8 cellular contexts compared by ENCODE assay signal in the genomic region with DNA sequence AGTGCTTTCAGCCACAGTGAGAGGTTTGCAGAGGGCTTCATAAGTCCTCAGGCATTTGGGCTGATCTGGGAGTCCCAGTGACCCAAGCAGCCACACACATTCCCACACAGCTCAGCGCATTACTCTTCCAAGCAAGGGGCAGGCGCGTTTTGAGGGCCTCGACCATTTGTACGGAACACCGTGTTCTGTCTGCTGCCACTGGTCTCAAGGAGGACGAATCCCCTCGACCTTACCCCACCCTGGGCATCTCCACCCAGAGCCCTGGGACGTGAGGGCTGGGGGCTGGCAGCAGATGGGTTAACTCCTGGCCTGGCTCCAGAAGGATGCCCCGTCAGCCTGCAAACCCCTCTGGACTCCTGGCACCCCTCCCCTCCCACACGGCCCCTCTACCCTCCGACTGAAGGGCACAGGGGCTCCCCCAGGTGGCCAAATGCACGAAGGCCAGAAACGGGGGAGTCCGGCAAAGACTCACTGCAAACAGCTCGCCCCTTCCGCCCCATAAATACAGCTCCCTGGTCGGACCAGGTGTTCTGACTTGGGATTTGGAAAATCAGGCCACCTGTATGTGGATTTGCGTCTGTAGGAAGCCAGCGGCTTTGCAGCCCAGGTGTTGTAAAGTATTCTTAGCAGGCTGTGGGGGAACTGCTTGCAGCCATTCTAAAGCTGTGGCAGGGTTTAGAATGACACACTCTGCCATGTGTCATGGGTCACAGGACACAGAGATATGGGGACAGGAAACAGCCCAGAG. TPM values are rescaled to one million over a fixed set of nuclear protein-coding genes. Genes with fewer than 3 reads are reported as not detected.
DNase-seq lines count a peak whose midpoint lies in the region; ATAC-seq and TF ChIP-seq lines count a peak whose summit lies in the region.

No MANE protein-coding gene starts in this region.

- peaks cover 35% of the 10 kb centered on the region for H3K4me1 Mint-ChIP-seq in neural progenitor cell

- H3K9me3 Mint-ChIP-seq in neural progenitor cell: no peaks in the 10 kb centered on the region

- H3K36me3 ChIP-seq in OCI-LY3 (replicated peaks; ENCODE audit: low read depth, low read length): no peaks in the 10 kb centered on the region
- H3K36me3 ChIP-seq in neural progenitor cell: no peaks in the 10 kb centered on the region
- H3K36me3 ChIP-seq in thoracic aorta: no peaks in the 10 kb centered on the region

- DNase-seq in AG04450 (ENCODE audit: low read depth, low spot score) (no peak), fibroblast of the aortic adventitia (ENCODE audit: low read depth) (peak; percentile 57), neural progenitor cell (ENCODE audit: low spot score) (peak; percentile 90), thoracic aorta (ENCODE audit: low spot score) (peak; percentile 33)
- DNase-seq in activated T-cell treated with anti-CD3 and anti-CD28 coated beads, Interleukin-2, amount 50 U/mL, for 48 hours: peak; percentile 84 to 85

- H3K4me1 ChIP-seq in OCI-LY3 (ENCODE audit: low read length) (peaks cover 58% of the 10 kb centered on the region), neural progenitor cell (peaks cover 42% of the 10 kb centered on the region), thoracic aorta (ENCODE audit: control insufficient read depth in 1 of 2, low read depth in 2 of 2) (peaks cover 11 to 34% of the 10 kb centered on the region in 2 donors)

- POLR2A ChIA-PET in AG04450 (lab: Yijun Ruan, JAX): interaction anchor here (1.1 to 4.6 kb wide), 3 partner anchors 8 to 63 kb away, joined by 6 to 51 read pairs (median 6); a partner anchor contains a TSS

- H3K4me2 ChIP-seq in OCI-LY3 (ENCODE audit: low read length): peak overlapping the region; percentile 96
- no peak overlapping the region for H3K4me2 ChIP-seq in neural progenitor cell

- H2AFZ ChIP-seq in OCI-LY3 (ENCODE audit: low read depth, low read length) (peak overlapping the region; percentile 97), neural progenitor cell (replicated peaks) (no peak overlapping the region)

- H3K9ac ChIP-seq in OCI-LY3 (ENCODE audit: low read length): peak overlapping the region; percentile 55
- H3K9ac ChIP-seq in neural progenitor cell: no peak overlapping the region

- no peaks in the 10 kb centered on the region for H3K36me3 Mint-ChIP-seq in neural progenitor cell

- no peak overlapping the region for H3K4me3 ChIP-seq in AG04450 (ENCODE audit: low read depth, low read length)
- H3K4me3 ChIP-seq in OCI-LY3 (ENCODE audit: low read length): peak overlapping the region; percentile 66
- H3K4me3 ChIP-seq in fibroblast of the aortic adventitia (ENCODE audit: low read depth, low read length): no peak overlapping the region
- no peak overlapping the region for H3K4me3 ChIP-seq in neural progenitor cell
- peak overlapping the region; percentile 7 for H3K4me3 ChIP-seq in thoracic aorta

- ATAC-seq in GM18498 (IDR thresholded peaks at IDR 0.05; ENCODE audit: unreplicated experiment) (peak; percentile 34), HG03432 (IDR thresholded peaks at IDR 0.05; ENCODE audit: unreplicated experiment) (peak; percentile 32), thoracic aorta (ENCODE audit: insufficient number of reproducible peaks, low FRiP score, low read depth) (peak; percentile 20)

- no peaks in the 10 kb centered on the region for H3K79me2 ChIP-seq in OCI-LY3 (ENCODE audit: low read length)
- H3K79me2 ChIP-seq in neural progenitor cell (ENCODE audit: low read depth): peaks cover 13% of the 10 kb centered on the region

- no peak overlapping the region for H3K4me3 Mint-ChIP-seq in neural progenitor cell

- H3K9me3 ChIP-seq in AG04450 (ENCODE audit: control insufficient read depth, insufficient read depth, low read length) (no peaks in the 10 kb centered on the region; the same call in 1 of the 2 replicates), OCI-LY3 (ENCODE audit: insufficient read depth, low read length) (no peaks in the 10 kb centered on the region), neural progenitor cell (ENCODE audit: low read depth) (no peaks in the 10 kb centered on the region), thoracic aorta (no peaks in the 10 kb centered on the region)

- H3F3A ChIP-seq in neural progenitor cell (ENCODE audit: low read depth): peaks cover 55% of the 10 kb centered on the region

- CTCF ChIA-PET in AG04450 (lab: Charles Lee): interaction anchor here (0.6 to 7.5 kb wide), 34 partner anchors 8 to 132 kb away, joined by 3 to 256 read pairs (median 4); a partner anchor contains a TSS

- peaks cover 2% of the 10 kb centered on the region for H3K27me3 Mint-ChIP-seq in neural progenitor cell (ENCODE audit: insufficient read depth, low read depth)

- no peak overlapping the region for H3K27ac ChIP-seq in AG04450 (ENCODE audit: low read depth, low read length)
- peak overlapping the region; percentile 65 for H3K27ac ChIP-seq in OCI-LY3 (ENCODE audit: low read length)
- no peak overlapping the region for H3K27ac ChIP-seq in neural progenitor cell
- peak overlapping the region; percentile 95 to 98 for H3K27ac ChIP-seq in thoracic aorta

- peak; percentile 88 for TF ChIP-seq CTCF in AG04450 (IDR thresholded peaks at IDR 0.05; ENCODE audit: low read depth, low read length)
- peak; percentile 75 for TF ChIP-seq CTCF in OCI-LY3 (IDR thresholded peaks at IDR 0.05; ENCODE audit: low read depth, low read length)
- peak; percentile 87 for TF ChIP-seq CTCF in fibroblast of the aortic adventitia (IDR thresholded peaks at IDR 0.05; ENCODE audit: insufficient read depth, low read length)
- peak; percentile 91 for TF ChIP-seq CTCF in neural progenitor cell (IDR thresholded peaks at IDR 0.05)
- peak; percentile 84 for TF ChIP-seq CTCF in thoracic aorta (IDR thresholded peaks at IDR 0.05)

- no peaks in the 10 kb centered on the region for H4K20me1 ChIP-seq in OCI-LY3 (ENCODE audit: insufficient read depth, low read length)
- no peaks in the 10 kb centered on the region for H4K20me1 ChIP-seq in neural progenitor cell (ENCODE audit: low read depth)

- peak overlapping the region; percentile 93 for H3K27ac Mint-ChIP-seq in neural progenitor cell

- no peaks in the 10 kb centered on the region for H3K27me3 ChIP-seq in AG04450 (ENCODE audit: control insufficient read depth, insufficient read depth, low read length)
- H3K27me3 ChIP-seq in OCI-LY3 (ENCODE audit: low read depth, low read length): no peaks in the 10 kb centered on the region
- no peaks in the 10 kb centered on the region for H3K27me3 ChIP-seq in neural progenitor cell
- no peaks in the 10 kb centered on the region for H3K27me3 ChIP-seq in thoracic aorta (replicated peaks; ENCODE audit: insufficient read depth)

RNA-seq across cellular contexts. Expression of a gene that starts 33.6 kb away (rescaled TPM):
- polyA plus RNA-seq in AG04450 (2011; rRNA removed): 505 and 681 TPM in 2 replicates
- polyA minus RNA-seq in AG04450 (2011; rRNA and poly(A)+ RNA removed): 227 and 297 TPM in 2 replicates
- total RNA-seq in fibroblast of the aortic adventitia (ENCODE audit: low replicate concordance) (893 and 2,614 TPM in 2 replicates), neural progenitor cell (ENCODE audit: low replicate concordance) (1,850 and 2,102 TPM in 2 replicates), thoracic aorta (1,000 to 10,000 TPM in 1 of 2 donors, 100 to 1,000 TPM in 1; 700 to 1,022 TPM)

Comparison
In these comparisons a context has a peak if more than half of its experiments do, and no peak if none do; other contexts are left out.
1. H3K27ac ChIP-seq: peak in OCI-LY3 (single experiment) and thoracic aorta (2 of 2); none in AG04450 (single experiment) and neural progenitor cell (single experiment).
2. H3K4me3 ChIP-seq: peak in OCI-LY3 (single experiment) and thoracic aorta (single experiment); none in AG04450 (single experiment), fibroblast of the aortic adventitia (single experiment) and neural progenitor cell (single experiment).
3. Peak in every context shown above with its lines, with median percentiles within 50 percentile points of each other: CTCF ChIP-seq and ATAC-seq.